Comparison of ENCODE assay signal across 8 cellular contexts in the genomic region with DNA sequence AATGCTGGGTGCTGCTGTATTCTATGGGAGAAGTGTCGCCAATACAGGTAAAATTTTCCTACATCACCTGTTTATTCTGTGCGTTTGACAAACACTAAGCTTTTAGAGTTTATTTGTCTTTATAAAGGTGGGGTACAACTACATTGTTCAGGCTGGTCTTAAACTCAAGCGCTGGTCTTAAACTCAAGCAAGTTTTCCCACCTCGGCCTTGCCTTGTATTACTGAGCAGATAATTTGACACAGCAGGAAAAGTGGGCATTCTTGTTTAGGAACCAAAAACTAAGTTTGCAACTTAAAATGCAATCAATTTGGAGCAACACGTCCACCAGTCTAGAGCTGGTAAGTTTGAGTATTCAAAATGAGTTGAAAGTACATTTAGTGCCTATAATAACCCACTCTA.
DNase-seq lines count a peak whose midpoint lies in the region; ATAC-seq, FAIRE-seq and TF ChIP-seq lines count a peak whose summit lies in the region.
"Not testable (repeated sequence)": the region's sequence is repeated elsewhere in the genome, so short reads cannot be mapped to it uniquely, and the experiment has no call there.

No MANE protein-coding gene starts in this region.

- H2AK5ac ChIP-seq in H1 (ENCODE audit: low read depth, low read length): not testable (repeated sequence)

- H3K36me3 ChIP-seq in HUES64 (ENCODE audit: insufficient read depth, low read length); SK-N-SH (replicated peaks in 1 of 2; ENCODE audit: control insufficient read depth in 1 of 2, insufficient read depth in 2 of 2, low read length in 1 of 2); H1 (ENCODE audit: control insufficient read depth in 2 of 4, insufficient read depth in 4 of 4, low read length in 3 of 4); iPS-15b (ENCODE audit: control insufficient read depth, insufficient read depth, low read length): not testable (repeated sequence)

- not testable (repeated sequence) for H4K91ac ChIP-seq in H1 (replicated peaks; ENCODE audit: insufficient read length, low read length)

- TF ChIP-seq RAD21 in SK-N-SH (IDR thresholded peaks at IDR 0.05; ENCODE audit: low read length); H1 (IDR thresholded peaks at IDR 0.05 in 1 of 2, conservative IDR thresholded peaks at IDR 0.05 in 1 of 2; ENCODE audit: low read depth in 2 of 2, low read length in 2 of 2): not testable (repeated sequence)

- not testable (repeated sequence) for TF ChIP-seq POLR2A in H1 (IDR thresholded peaks at IDR 0.05; ENCODE audit: control extremely low read depth in 1 of 2, low read depth in 2 of 2, low read length in 2 of 2)

- H3K56ac ChIP-seq in H1 (replicated peaks; ENCODE audit: insufficient read length, low read depth, low read length): peak overlapping the region; percentile 3

- H4K20me1 ChIP-seq in SK-N-SH (ENCODE audit: insufficient read depth); H1 (replicated peaks in 1 of 2; ENCODE audit: control insufficient read depth in 1 of 2, insufficient read depth in 2 of 2, low read length in 2 of 2): not testable (repeated sequence)

- not testable (repeated sequence) for H2BK15ac ChIP-seq in H1 (ENCODE audit: low read length)

- not testable (repeated sequence) for H4K8ac ChIP-seq in H1 (ENCODE audit: extremely low read depth, insufficient read depth, low read length)

- H3K9ac ChIP-seq in HUES64 (ENCODE audit: low read depth, low read length) (peak overlapping the region; percentile 98), SK-N-SH (peak overlapping the region; percentile 78), H1 (replicated peaks in 1 of 4; ENCODE audit: extremely low read depth in 1 of 4, low read depth in 3 of 4, low read length in 3 of 4) (peak overlapping the region; percentile 84 to 96 (median 92)), iPS-15b (ENCODE audit: low read depth, low read length) (peak overlapping the region; percentile 97)

- peak overlapping the region; percentile 93 to 95 for H3K4me3 Mint-ChIP-seq in CD14-positive monocyte
- H3K4me3 Mint-ChIP-seq in activated naive CD8-positive, alpha-beta T cell treated with anti-CD3 and anti-CD28 coated beads, Interleukin-2, amount 10 ng/mL, durations not matched to agents 7 days and 5 days: peak overlapping the region; percentile 90
- H3K4me3 Mint-ChIP-seq in natural killer cell treated with Interleukin-12 subunit alpha and Interleukin-12 subunit beta and Interleukin-15 and Interleukin-18, amount 100 ng/mL, for 72 hours: peak overlapping the region; percentile 93
- H3K4me3 Mint-ChIP-seq in stimulated activated naive CD8-positive, alpha-beta T cell treated with anti-CD3 and anti-CD28 coated beads, Interleukin-15, Interleukin-2, amounts not matched to agents 100 ng/mL and 50 ng/mL, for 24 hours: peak overlapping the region; percentile 84

- not testable (repeated sequence) for H3K27me3 ChIP-seq in HUES64 (ENCODE audit: insufficient read depth, low read length); SK-N-SH (ENCODE audit: insufficient read depth); H1 (replicated peaks in 1 of 4; ENCODE audit: control insufficient read depth in 3 of 4, extremely low read depth in 1 of 4, insufficient read depth in 3 of 4, low read length in 3 of 4); iPS-15b (ENCODE audit: control insufficient read depth, insufficient read depth, low read length)

- not testable (repeated sequence) for H3K4ac ChIP-seq in H1 (replicated peaks; ENCODE audit: insufficient read length, low read depth, low read length)

- H2BK20ac ChIP-seq in H1 (ENCODE audit: low read length): not testable (repeated sequence)

- POLR2A ChIA-PET in SK-N-SH (lab: Yijun Ruan, JAX) (interaction anchor here (0.9 to 5.4 kb wide), 8 partner anchors 8 to 1620 kb away, joined by 3 to 120 read pairs (median 5); a partner anchor contains a TSS), H1 (lab: Charles Lee; ENCODE audit: partially characterized antibody) (interaction anchor here (1.2 to 6.0 kb wide), 14 partner anchors 39 to 1641 kb away, joined by 3 to 91 read pairs (median 14); a partner anchor contains a TSS)
- POLR2A ChIA-PET in activated naive CD8-positive, alpha-beta T cell treated with anti-CD3 and anti-CD28 coated beads, Interleukin-2, amount 10 ng/mL, durations not matched to agents 7 days and 5 days (lab: Charles Lee): interaction anchor here (1.1 to 4.4 kb wide), 17 partner anchors 24 to 1641 kb away, joined by 3 to 60 read pairs (median 19); a partner anchor contains a TSS

- not testable (repeated sequence) for H2AFZ ChIP-seq in SK-N-SH (ENCODE audit: low read depth); H1 (ENCODE audit: low read length)

- not testable (repeated sequence) for H3K9me3 Mint-ChIP-seq in CD14-positive monocyte; activated naive CD8-positive, alpha-beta T cell treated with anti-CD3 and anti-CD28 coated beads, Interleukin-2, amount 10 ng/mL, durations not matched to agents 7 days and 5 days; natural killer cell treated with Interleukin-12 subunit alpha and Interleukin-12 subunit beta and Interleukin-15 and Interleukin-18, amount 100 ng/mL, for 72 hours; stimulated activated naive CD8-positive, alpha-beta T cell treated with anti-CD3 and anti-CD28 coated beads, Interleukin-15, Interleukin-2, amounts not matched to agents 100 ng/mL and 50 ng/mL, for 24 hours

- H3K23ac ChIP-seq in H1 (ENCODE audit: insufficient read length): not testable (repeated sequence)

- H2BK120ac ChIP-seq in H1 (replicated peaks; ENCODE audit: low read depth, low read length): not testable (repeated sequence)

- H3K14ac ChIP-seq in H1 (ENCODE audit: insufficient read length): not testable (repeated sequence)

- peak overlapping the region; percentile 70 for H4K5ac ChIP-seq in H1 (ENCODE audit: insufficient read length, low read depth, low read length)

- H3K18ac ChIP-seq in H1 (ENCODE audit: extremely low read depth, low read length): peak overlapping the region; percentile 55; the same call in 1 of the 2 replicates

- H3K4me1 Mint-ChIP-seq in CD14-positive monocyte: peaks cover 38% of the 10 kb centered on the region
- H3K4me1 Mint-ChIP-seq in activated naive CD8-positive, alpha-beta T cell treated with anti-CD3 and anti-CD28 coated beads, Interleukin-2, amount 10 ng/mL, durations not matched to agents 7 days and 5 days: peaks cover 18% of the 10 kb centered on the region
- peaks cover 46 to 58% of the 10 kb centered on the region in 2 donors for H3K4me1 Mint-ChIP-seq in natural killer cell treated with Interleukin-12 subunit alpha and Interleukin-12 subunit beta and Interleukin-15 and Interleukin-18, amount 100 ng/mL, for 72 hours (ENCODE audit: low read depth in 2 of 2)
- peaks cover 45% of the 10 kb centered on the region for H3K4me1 Mint-ChIP-seq in stimulated activated naive CD8-positive, alpha-beta T cell treated with anti-CD3 and anti-CD28 coated beads, Interleukin-15, Interleukin-2, amounts not matched to agents 100 ng/mL and 50 ng/mL, for 24 hours (ENCODE audit: low read depth)

- H3K9me3 ChIP-seq in HUES64 (ENCODE audit: insufficient read depth, low read depth, low read length); SK-N-SH; H1 (ENCODE audit: insufficient read depth in 2 of 2, low read depth in 1 of 2, low read length in 1 of 2); iPS-15b (ENCODE audit: control insufficient read depth, insufficient read depth, low read length): not testable (repeated sequence)

- not testable (repeated sequence) for H3K4me1 ChIP-seq in HUES64 (ENCODE audit: insufficient read depth, low read length); SK-N-SH (ENCODE audit: control insufficient read depth in 1 of 2, insufficient read depth in 2 of 2, low read depth in 1 of 2, low read length in 1 of 2); H1 (replicated peaks in 1 of 4; ENCODE audit: control insufficient read depth in 3 of 4, insufficient read depth in 4 of 4, low read length in 3 of 4); iPS-15b (ENCODE audit: control insufficient read depth, insufficient read depth, low read length)

- peaks cover 44% of the 10 kb centered on the region for H3F3A ChIP-seq in SK-N-SH (replicated peaks; ENCODE audit: insufficient read depth)

- DNase-seq in CD14-positive monocyte (ENCODE audit: low spot score); SK-N-SH; activated naive CD8-positive, alpha-beta T cell treated with anti-CD3 and anti-CD28 coated beads, Interleukin-2, amount 10 ng/mL, durations not matched to agents 7 days and 5 days; H1 (ENCODE audit: low read depth in 1 of 2, low spot score in 2 of 2); natural killer cell treated with Interleukin-12 subunit alpha and Interleukin-12 subunit beta and Interleukin-15 and Interleukin-18, amount 100 ng/mL, for 72 hours (ENCODE audit: low spot score): not testable (repeated sequence)

- WGBS in HUES64: 0% methylated on average over 2 of the region's 5 CpGs
- 12% methylated on average over 5 of the region's 5 CpGs for WGBS in SK-N-SH (ENCODE audit: low lambda C conversion rate)
- 2% methylated on average over 5 of the region's 5 CpGs; no CpG with 5 or more reads in 1 of the 2 experiments for WGBS in H1 (ENCODE audit: extremely low coverage in 1 of 2, insufficient coverage in 1 of 2, insufficient read length in 1 of 2, insufficient replicate concordance in 2 of 2, low coverage in 1 of 2, low lambda C conversion rate in 2 of 2, missing lambda C conversion rate in 1 of 2), 2 experiments

- peaks cover 27% of the 10 kb centered on the region for H3K79me2 ChIP-seq in SK-N-SH (ENCODE audit: insufficient read depth)
- H3K79me2 ChIP-seq in H1 (ENCODE audit: control insufficient read depth in 1 of 2, insufficient read depth in 2 of 2, low read length in 2 of 2): peaks cover 0 to 20% of the 10 kb centered on the region in 2 experiments; a peak in 3 of 4 replicates

- H3K9me2 ChIP-seq in SK-N-SH: not testable (repeated sequence)

- H3K23me2 ChIP-seq in H1 (ENCODE audit: low read depth, low read length): not testable (repeated sequence)

- not testable (repeated sequence) for H3K27me3 Mint-ChIP-seq in CD14-positive monocyte (ENCODE audit: low read depth in 3 of 3); activated naive CD8-positive, alpha-beta T cell treated with anti-CD3 and anti-CD28 coated beads, Interleukin-2, amount 10 ng/mL, durations not matched to agents 7 days and 5 days; natural killer cell treated with Interleukin-12 subunit alpha and Interleukin-12 subunit beta and Interleukin-15 and Interleukin-18, amount 100 ng/mL, for 72 hours; stimulated activated naive CD8-positive, alpha-beta T cell treated with anti-CD3 and anti-CD28 coated beads, Interleukin-15, Interleukin-2, amounts not matched to agents 100 ng/mL and 50 ng/mL, for 24 hours

- not testable (repeated sequence) for TF ChIP-seq CTCF in CD14-positive monocyte (IDR thresholded peaks at IDR 0.05); SK-N-SH (IDR thresholded peaks at IDR 0.05); H1 (IDR thresholded peaks at IDR 0.05; ENCODE audit: control extremely low read depth in 1 of 3, insufficient read depth in 1 of 3, low read depth in 1 of 3, low read length in 3 of 3)

- TF ChIP-seq EP300 in SK-N-SH (IDR thresholded peaks at IDR 0.05; ENCODE audit: borderline replicate concordance in 1 of 2, low read depth in 1 of 2, low read length in 1 of 2); H1 (IDR thresholded peaks at IDR 0.05; ENCODE audit: borderline replicate concordance in 1 of 2, low read depth in 2 of 2, low read length in 2 of 2): not testable (repeated sequence)

- H3K79me1 ChIP-seq in H1 (ENCODE audit: low read depth, low read length): not testable (repeated sequence)

- H3K4me3 ChIP-seq in HUES64 (ENCODE audit: low read length) (peak overlapping the region; percentile 87), SK-N-SH (ENCODE audit: low read depth in 2 of 2, low read length in 1 of 2) (peak overlapping the region; percentile 88 to 92), H1 (ENCODE audit: extremely low read depth in 1 of 4, insufficient read depth in 2 of 4, low read depth in 3 of 4, low read length in 4 of 4) (peak overlapping the region; percentile 75 to 98 (median 90)), iPS-15b (ENCODE audit: low read depth, low read length) (peak overlapping the region; percentile 95)

- FAIRE-seq in H1 (lab: Jason Lieb, UNC): peak; percentile 63

- not testable (repeated sequence) for ATAC-seq in activated naive CD8-positive, alpha-beta T cell treated with anti-CD3 and anti-CD28 coated beads, Interleukin-2, amount 10 ng/mL, durations not matched to agents 7 days and 5 days (ENCODE audit: low read depth); natural killer cell treated with Interleukin-12 subunit alpha and Interleukin-12 subunit beta and Interleukin-15 and Interleukin-18, amount 100 ng/mL, for 72 hours

- not testable (repeated sequence) for H2BK12ac ChIP-seq in H1 (ENCODE audit: low read depth, low read length)

- CTCF ChIA-PET in SK-N-SH (lab: Yijun Ruan, JAX) (interaction anchor here (0.7 to 3.2 kb wide), 5 partner anchors 14 to 1544 kb away, joined by 3 to 11 read pairs (median 3); a partner anchor contains a TSS), H1 (lab: Charles Lee; ENCODE audit: partially characterized antibody) (interaction anchor here (2.3 to 2.6 kb wide), 2 partner anchors 20 to 55 kb away, joined by 7 to 20 read pairs; a partner anchor contains a TSS)

- intact Hi-C loops in CD14-positive monocyte (cut with micrococcal nuclease): not testable (repeated sequence)

- not testable (repeated sequence) for H3K36me3 Mint-ChIP-seq in CD14-positive monocyte; activated naive CD8-positive, alpha-beta T cell treated with anti-CD3 and anti-CD28 coated beads, Interleukin-2, amount 10 ng/mL, durations not matched to agents 7 days and 5 days; natural killer cell treated with Interleukin-12 subunit alpha and Interleukin-12 subunit beta and Interleukin-15 and Interleukin-18, amount 100 ng/mL, for 72 hours; stimulated activated naive CD8-positive, alpha-beta T cell treated with anti-CD3 and anti-CD28 coated beads, Interleukin-15, Interleukin-2, amounts not matched to agents 100 ng/mL and 50 ng/mL, for 24 hours (ENCODE audit: low read depth)

- H2BK5ac ChIP-seq in H1 (ENCODE audit: low read depth, low read length): peak overlapping the region; percentile 86

- peak overlapping the region; percentile 90 to 96 (median 93) for H3K27ac Mint-ChIP-seq in CD14-positive monocyte
- H3K27ac Mint-ChIP-seq in activated naive CD8-positive, alpha-beta T cell treated with anti-CD3 and anti-CD28 coated beads, Interleukin-2, amount 10 ng/mL, durations not matched to agents 7 days and 5 days: peak overlapping the region; percentile 99
- peak overlapping the region; percentile 98 to 99 for H3K27ac Mint-ChIP-seq in natural killer cell treated with Interleukin-12 subunit alpha and Interleukin-12 subunit beta and Interleukin-15 and Interleukin-18, amount 100 ng/mL, for 72 hours
- peak overlapping the region; percentile 98 for H3K27ac Mint-ChIP-seq in stimulated activated naive CD8-positive, alpha-beta T cell treated with anti-CD3 and anti-CD28 coated beads, Interleukin-15, Interleukin-2, amounts not matched to agents 100 ng/mL and 50 ng/mL, for 24 hours

- H3K27ac ChIP-seq in HUES64 (ENCODE audit: low read depth, low read length): peak overlapping the region; percentile 99
- peak overlapping the region; percentile 85 to 97 for H3K27ac ChIP-seq in SK-N-SH (ENCODE audit: low read depth in 2 of 2, low read length in 1 of 2)
- peak overlapping the region; percentile 72 for H3K27ac ChIP-seq in H1 (ENCODE audit: low read depth, low read length)

- H3K4me2 ChIP-seq in SK-N-SH (peak overlapping the region; percentile 98), H1 (ENCODE audit: insufficient read depth in 1 of 2, low read depth in 2 of 2, low read length in 2 of 2) (peak overlapping the region; percentile 76 to 81)
